ENCODE assay signal across 24 cellular contexts in genomic region chr19:30102666-30103065, GRCh38.
A peak's percentile ranks its signal among the peaks of the same experiment; 100 is the strongest.
DNase-seq lines count a peak whose midpoint lies in the region; ATAC-seq and FAIRE-seq lines count a peak whose summit lies in the region.
"Had no signal": no experiment of that assay in that cellular context is flagged by ENCODE, and none has a peak within 500 bp of the region (broad histone marks: within the 10 kb centered on the region; RNA-seq: fewer than 3 reads in every experiment).

No MANE protein-coding gene starts in this region.

- intact Hi-C loops in Right ventricle myocardium inferior (cut with DNase I): no loop called here
- intact Hi-C loops in left cardiac atrium (cut with DNase I): no loop called here

- DNase-seq in Right ventricle myocardium inferior (ENCODE audit: missing footprints): peak; percentile 20
- DNase-seq in left cardiac atrium: no peak
- DNase-seq in substantia nigra (lab: John Stamatoyannopoulos, UW): no peak
- no peak for DNase-seq in urothelium cell line (ENCODE audit: low spot score)
- no peak for DNase-seq in activated CD4-positive, alpha-beta T cell treated with anti-CD3 and anti-CD28 coated beads, Interleukin-2, amount 50 U/mL, for 4 hours
- DNase-seq: Caco-2; CD4-positive, CD25-positive, alpha-beta regulatory T cell; CD8-positive, alpha-beta T cell; DMS153; DMS79; EL; GDM1; GOT3; HFFc6 had no signal

- H3K27ac ChIP-seq in layer of hippocampus (ENCODE audit: low read depth, low read length): peak overlapping the region; percentile 39
- H3K27ac ChIP-seq in substantia nigra (ENCODE audit: low read depth, low read length, poor library complexity, severe bottlenecking): peak overlapping the region; percentile 51
- H3K27ac ChIP-seq: 22Rv1, BLaER1, C4-2B had no signal

- no peak for FAIRE-seq in urothelium cell line (lab: Jason Lieb, UNC)
- FAIRE-seq: A204.1, GM12878, GM18507, H54 had no signal

- ATAC-seq in Right ventricle myocardium inferior (no peak), left cardiac atrium (no peak), HG03565 (IDR thresholded peaks at IDR 0.05; ENCODE audit: unreplicated experiment) (no peak), GM18502 (IDR thresholded peaks at IDR 0.05; ENCODE audit: poor library complexity, unreplicated experiment) (no peak)
- ATAC-seq: CD8-positive, alpha-beta T cell; GM12878 had no signal

- H3K27me3 ChIP-seq in layer of hippocampus (ENCODE audit: control insufficient read depth, insufficient read depth, low read length): no peaks in the 10 kb centered on the region
- H3K27me3 ChIP-seq: BLaER1 had no signal
